ENCODE assay signal across 8 cellular contexts in genomic region chr4:88378691-88379559, GRCh38. TPM values are rescaled to one million over a fixed set of nuclear protein-coding genes. Genes with fewer than 3 reads are reported as not detected.
DNase-seq lines count a peak whose midpoint lies in the region; ATAC-seq and TF ChIP-seq lines count a peak whose summit lies in the region.

TSS of gene HERC6 (plus strand) at chr4:88378852. CDS start at chr4:88378922, 70 bp downstream.

- peaks cover 33% of the 10 kb centered on the region for H3K4me1 ChIP-seq in CD8-positive, alpha-beta memory T cell (ENCODE audit: insufficient read depth, low read length)
- no peaks in the 10 kb centered on the region for H3K4me1 ChIP-seq in mesodermal cell (ENCODE audit: control insufficient read depth, insufficient read depth, low read length, poor library complexity, severe bottlenecking)

- no peaks in the 10 kb centered on the region for H3K27me3 Mint-ChIP-seq in CD8-positive, alpha-beta memory T cell
- H3K27me3 Mint-ChIP-seq in endothelial cell (ENCODE audit: unreplicated experiment): no peaks in the 10 kb centered on the region

- no peaks in the 10 kb centered on the region for H3K27me3 ChIP-seq in CD8-positive, alpha-beta memory T cell (ENCODE audit: insufficient read depth, low read length, poor library complexity, severe bottlenecking)

- TF ChIP-seq CTCF in endothelial cell (IDR thresholded peaks at IDR 0.05; ENCODE audit: unreplicated experiment): peak; percentile 57

- peak within 1 kb of the TSS; percentile 86 to 99 (median 97) for H3K27ac Mint-ChIP-seq in CD8-positive, alpha-beta memory T cell
- no peak within 1 kb of the TSS for H3K27ac Mint-ChIP-seq in endothelial cell (ENCODE audit: unreplicated experiment)

- H3K4me1 Mint-ChIP-seq in CD8-positive, alpha-beta memory T cell: peaks cover 37 to 59% (median 48%) of the 10 kb centered on the region in 3 donors
- no peaks in the 10 kb centered on the region for H3K4me1 Mint-ChIP-seq in endothelial cell (ENCODE audit: unreplicated experiment)

- CTCF ChIA-PET in CD8-positive, alpha-beta memory T cell (lab: Charles Lee): interaction anchor here (0.6 to 1.5 kb wide), 9 partner anchors 9 to 160 kb away, joined by 3 to 18 read pairs (median 4); partner anchors contain the start of genes HERC5 and PPM1K

- peak within 1 kb of the TSS; percentile 93 to 97 (median 96) for H3K4me3 Mint-ChIP-seq in CD8-positive, alpha-beta memory T cell
- peak within 1 kb of the TSS; percentile 90 for H3K4me3 Mint-ChIP-seq in endothelial cell (ENCODE audit: unreplicated experiment)

- peaks cover 0 to 14% (median 3%) of the 10 kb centered on the region in 3 donors for H3K36me3 Mint-ChIP-seq in CD8-positive, alpha-beta memory T cell
- no peaks in the 10 kb centered on the region for H3K36me3 Mint-ChIP-seq in endothelial cell (ENCODE audit: low read depth, unreplicated experiment)

- H3K9me3 ChIP-seq in CD8-positive, alpha-beta memory T cell (ENCODE audit: low read length): no peaks in the 10 kb centered on the region
- no peaks in the 10 kb centered on the region for H3K9me3 ChIP-seq in mesodermal cell (ENCODE audit: control insufficient read depth, low read length)

- H3K36me3 ChIP-seq in CD8-positive, alpha-beta memory T cell (ENCODE audit: insufficient read depth, low read length): no peaks in the 10 kb centered on the region
- no peaks in the 10 kb centered on the region for H3K36me3 ChIP-seq in mesodermal cell (ENCODE audit: control insufficient read depth, insufficient read depth, low read length)

- peak within 1 kb of the TSS; percentile 91 for H3K27ac ChIP-seq in CD8-positive, alpha-beta memory T cell (ENCODE audit: low read depth, low read length)
- no peak within 1 kb of the TSS for H3K27ac ChIP-seq in mesodermal cell (ENCODE audit: low read depth, low read length, severe bottlenecking)

- WGBS in mesodermal cell (ENCODE audit: insufficient coverage in 2 of 2), 2 experiments: 2% methylated on average over 51 to 59 of the region's 62 CpGs

- no peaks in the 10 kb centered on the region for H3K9me3 Mint-ChIP-seq in CD8-positive, alpha-beta memory T cell
- no peaks in the 10 kb centered on the region for H3K9me3 Mint-ChIP-seq in endothelial cell (ENCODE audit: unreplicated experiment)

- POLR2A ChIA-PET in CD8-positive, alpha-beta memory T cell (lab: Charles Lee): interaction anchor here (1.1 to 1.9 kb wide), 5 partner anchors 76 to 214 kb away, joined by 3 to 26 read pairs (median 4); partner anchors contain the start of genes HERC5 and PPM1K

- H3K4me3 ChIP-seq in CD8-positive, alpha-beta memory T cell (ENCODE audit: low read length): peak within 1 kb of the TSS; percentile 94
- peak within 1 kb of the TSS; percentile 70 for H3K4me3 ChIP-seq in mesodermal cell (ENCODE audit: extremely low read depth, insufficient read depth, low read length, poor library complexity, severe bottlenecking)

- ATAC-seq in GM19438 (IDR thresholded peaks at IDR 0.05; ENCODE audit: low read depth, unreplicated experiment) (peak; percentile 74), HG03571 (IDR thresholded peaks at IDR 0.05; ENCODE audit: unreplicated experiment) (peak; percentile 71)

- peak; percentile 55 to 84 (median 78) for DNase-seq in CD8-positive, alpha-beta memory T cell
- DNase-seq in NOMO-1 treated with DMSO at 0.1 percent for 48 hours (lab: John Stamatoyannopoulos, UW; ENCODE audit: unreplicated experiment) (peak; percentile 95), endothelial cell (ENCODE audit: low spot score) (peak; percentile 72)
- DNase-seq in activated CD8-positive, alpha-beta memory T cell treated with anti-CD3 and anti-CD28 coated beads, Interleukin-2, amount 50 U/mL, for 24 hours (ENCODE audit: extremely low read depth): peak; percentile 47
- peak; percentile 31 for DNase-seq in stimulated activated CD8-positive, alpha-beta memory T cell treated with anti-CD3 and anti-CD28 coated beads, Interleukin-15, amount 100 ng/mL, for 24 hours (ENCODE audit: low read depth)

RNA-seq across cellular contexts. Expression of gene HERC6, which starts in this region (rescaled TPM):
- total RNA-seq in CD8-positive, alpha-beta memory T cell: 1 to 10 TPM; 3.7 to 5.4 TPM
- polyA plus RNA-seq in CD8-positive, alpha-beta memory T cell: 27.0 TPM
- 3.2 TPM for total RNA-seq in endothelial cell (ENCODE audit: unreplicated experiment)
- 1.7 TPM for polyA plus RNA-seq in mesodermal cell (2013, experiment 1 of 2)
- 0.96 TPM for polyA plus RNA-seq in mesodermal cell (2013, experiment 2 of 2)

Comparison
In these comparisons a context has a peak if more than half of its experiments do, and no peak if none do; other contexts are left out.
1. DNase-seq: peak in every context shown above with its lines; median percentile 95 in NOMO-1 treated with DMSO at 0.1 percent for 48 hours; 78 in CD8-positive, alpha-beta memory T cell; 72 in endothelial cell; 47 in activated CD8-positive, alpha-beta memory T cell treated with anti-CD3 and anti-CD28 coated beads, Interleukin-2, amount 50 U/mL, for 24 hours; 31 in stimulated activated CD8-positive, alpha-beta memory T cell treated with anti-CD3 and anti-CD28 coated beads, Interleukin-15, amount 100 ng/mL, for 24 hours.